Comparison of ENCODE assay signal across 1 cellular context in the genomic region with DNA sequence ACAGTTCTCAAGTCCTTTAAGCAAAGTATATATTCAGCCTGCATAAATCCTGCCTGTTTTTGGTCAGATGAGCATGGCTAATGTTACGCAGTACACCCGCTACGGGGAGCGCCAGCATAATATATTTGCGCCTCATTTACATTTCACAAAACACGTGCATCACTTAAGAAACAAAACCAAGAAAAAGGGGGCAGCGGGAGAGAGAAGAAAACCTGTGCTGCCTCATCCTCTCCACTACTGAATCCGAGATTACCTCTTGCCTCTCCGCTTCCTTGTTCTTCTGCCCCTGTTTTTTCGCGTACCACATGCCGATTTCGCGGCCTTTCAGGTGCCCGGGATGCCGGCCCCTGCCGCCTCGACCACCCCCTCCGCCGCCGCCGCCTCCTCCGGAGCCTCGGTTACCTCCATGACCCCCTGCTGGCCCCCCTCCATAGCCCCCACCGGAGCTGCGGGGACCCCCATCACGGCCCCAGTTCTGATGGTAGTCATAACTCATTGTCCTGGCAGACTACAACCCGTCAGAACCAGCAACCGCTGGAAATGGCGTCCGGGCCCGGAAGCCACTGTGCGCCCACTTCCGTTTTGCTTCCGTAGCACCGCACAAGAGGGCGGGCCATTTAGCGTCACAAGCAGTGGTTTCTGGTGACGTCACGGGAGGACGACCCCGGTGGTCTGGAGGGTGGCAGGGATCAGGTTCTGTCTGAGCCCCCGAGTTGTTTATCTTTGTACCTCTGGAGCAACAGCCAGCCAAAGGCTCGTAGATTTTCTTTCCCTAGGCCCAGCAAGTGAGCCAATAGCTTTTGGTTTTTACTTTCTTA.
TF ChIP-seq lines count a peak whose summit lies in the region.

A gene with protein sequence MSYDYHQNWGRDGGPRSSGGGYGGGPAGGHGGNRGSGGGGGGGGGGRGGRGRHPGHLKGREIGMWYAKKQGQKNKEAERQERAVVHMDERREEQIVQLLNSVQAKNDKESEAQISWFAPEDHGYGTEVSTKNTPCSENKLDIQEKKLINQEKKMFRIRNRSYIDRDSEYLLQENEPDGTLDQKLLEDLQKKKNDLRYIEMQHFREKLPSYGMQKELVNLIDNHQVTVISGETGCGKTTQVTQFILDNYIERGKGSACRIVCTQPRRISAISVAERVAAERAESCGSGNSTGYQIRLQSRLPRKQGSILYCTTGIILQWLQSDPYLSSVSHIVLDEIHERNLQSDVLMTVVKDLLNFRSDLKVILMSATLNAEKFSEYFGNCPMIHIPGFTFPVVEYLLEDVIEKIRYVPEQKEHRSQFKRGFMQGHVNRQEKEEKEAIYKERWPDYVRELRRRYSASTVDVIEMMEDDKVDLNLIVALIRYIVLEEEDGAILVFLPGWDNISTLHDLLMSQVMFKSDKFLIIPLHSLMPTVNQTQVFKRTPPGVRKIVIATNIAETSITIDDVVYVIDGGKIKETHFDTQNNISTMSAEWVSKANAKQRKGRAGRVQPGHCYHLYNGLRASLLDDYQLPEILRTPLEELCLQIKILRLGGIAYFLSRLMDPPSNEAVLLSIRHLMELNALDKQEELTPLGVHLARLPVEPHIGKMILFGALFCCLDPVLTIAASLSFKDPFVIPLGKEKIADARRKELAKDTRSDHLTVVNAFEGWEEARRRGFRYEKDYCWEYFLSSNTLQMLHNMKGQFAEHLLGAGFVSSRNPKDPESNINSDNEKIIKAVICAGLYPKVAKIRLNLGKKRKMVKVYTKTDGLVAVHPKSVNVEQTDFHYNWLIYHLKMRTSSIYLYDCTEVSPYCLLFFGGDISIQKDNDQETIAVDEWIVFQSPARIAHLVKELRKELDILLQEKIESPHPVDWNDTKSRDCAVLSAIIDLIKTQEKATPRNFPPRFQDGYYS (minus strand): TSS at position 567 of the 818 bp plus-strand sequence. CDS start 71 bp downstream, at position 496.

TF ChIP-seq in HepG2, 621 proteins besides CTCF, POLR2A, EP300 and RAD21 (continued from another document and continues in another):
- TF ChIP-seq JDP2 (CRISPR knock-in tag; IDR thresholded peaks at IDR 0.05; ENCODE audit: borderline replicate concordance) (no peak), EHMT2 (IDR thresholded peaks at IDR 0.05; ENCODE audit: borderline replicate concordance, low read depth, low read length) (no peak), ZNF446 (CRISPR knock-in tag; IDR thresholded peaks at IDR 0.05) (no peak), FOXK2 (IDR thresholded peaks at IDR 0.05) (no peak), SOX5 (CRISPR knock-in tag; IDR thresholded peaks at IDR 0.05; ENCODE audit: borderline replicate concordance) (0 out of 2 replicates have a peak, but pooled peaks have one; percentile 19), ZUFSP (CRISPR knock-in tag; IDR thresholded peaks at IDR 0.05; ENCODE audit: borderline replicate concordance) (no peak), NR2F1 (CRISPR knock-in tag; IDR thresholded peaks at IDR 0.05) (no peak), XRCC5 (optimal IDR thresholded peaks at IDR 0.05; ENCODE audit: low read length) (no peak), ZNF768 (CRISPR knock-in tag; IDR thresholded peaks at IDR 0.05) (0 out of 2 replicates have a peak, but pooled peaks have one; percentile 33), PAF1 (CRISPR knock-in tag; IDR thresholded peaks at IDR 0.05) (no peak), ZNF614 (CRISPR knock-in tag; IDR thresholded peaks at IDR 0.05; ENCODE audit: borderline replicate concordance) (no peak), JUNB (CRISPR knock-in tag; IDR thresholded peaks at IDR 0.05; ENCODE audit: borderline replicate concordance) (no peak), ZNF576 (CRISPR knock-in tag; IDR thresholded peaks at IDR 0.05) (no peak), ZNF761 (CRISPR knock-in tag; conservative IDR thresholded peaks at IDR 0.05) (peak; percentile 81; the same call in 1 of the 2 replicates), NBN (conservative IDR thresholded peaks at IDR 0.05) (no peak), NR2F2 (IDR thresholded peaks at IDR 0.05; ENCODE audit: borderline replicate concordance, low read depth) (no peak), ZNF674 (CRISPR knock-in tag; IDR thresholded peaks at IDR 0.05; ENCODE audit: low read depth) (no peak), GLMP (CRISPR knock-in tag; IDR thresholded peaks at IDR 0.05; ENCODE audit: borderline replicate concordance) (no peak), NCOA5 (CRISPR knock-in tag; IDR thresholded peaks at IDR 0.05) (no peak), ZNF207 (IDR thresholded peaks at IDR 0.05; ENCODE audit: borderline replicate concordance) (no peak), SAFB2 (CRISPR knock-in tag; IDR thresholded peaks at IDR 0.05; ENCODE audit: borderline replicate concordance, low read depth) (0 out of 2 replicates have a peak, but pooled peaks have one; percentile 32), ZNF101 (CRISPR knock-in tag; IDR thresholded peaks at IDR 0.05; ENCODE audit: borderline replicate concordance, low read depth) (no peak), ONECUT2 (CRISPR knock-in tag; IDR thresholded peaks at IDR 0.05) (no peak), ZNF746 (CRISPR knock-in tag; IDR thresholded peaks at IDR 0.05) (0 out of 2 replicates have a peak, but pooled peaks have one; percentile 36), TRIM22 (IDR thresholded peaks at IDR 0.05) (no peak), ZNF879 (CRISPR knock-in tag; IDR thresholded peaks at IDR 0.05) (no peak), CREBL2 (CRISPR knock-in tag; IDR thresholded peaks at IDR 0.05; ENCODE audit: borderline replicate concordance) (0 out of 2 replicates have a peak, but pooled peaks have one; percentile 57), NPAS2 (CRISPR knock-in tag; IDR thresholded peaks at IDR 0.05; ENCODE audit: borderline replicate concordance) (no peak), ZNF724P (CRISPR knock-in tag; IDR thresholded peaks at IDR 0.05; ENCODE audit: borderline replicate concordance) (0 out of 2 replicates have a peak, but pooled peaks have one; percentile 34), GATAD2A (CRISPR knock-in tag; IDR thresholded peaks at IDR 0.05) (peak; percentile 90), ZNF432 (CRISPR knock-in tag; IDR thresholded peaks at IDR 0.05; ENCODE audit: borderline replicate concordance) (no peak), ZBTB7B (CRISPR knock-in tag; IDR thresholded peaks at IDR 0.05) (peak; percentile 100), NR3C1 (CRISPR knock-in tag; IDR thresholded peaks at IDR 0.05) (no peak), FOXP1 (IDR thresholded peaks at IDR 0.05) (no peak), FOXP1 (CRISPR knock-in tag; IDR thresholded peaks at IDR 0.05) (no peak), ZNF484 (CRISPR knock-in tag; IDR thresholded peaks at IDR 0.05; ENCODE audit: borderline replicate concordance, low read depth) (no peak), BCL6 (CRISPR knock-in tag; IDR thresholded peaks at IDR 0.05) (no peak), ZNF550 (CRISPR knock-in tag; IDR thresholded peaks at IDR 0.05; ENCODE audit: borderline replicate concordance) (no peak), POLR2AphosphoS5 (IDR thresholded peaks at IDR 0.05; ENCODE audit: low read depth, low read length) (peak; percentile 81), ZNF615 (CRISPR knock-in tag; IDR thresholded peaks at IDR 0.05; ENCODE audit: borderline replicate concordance) (0 out of 2 replicates have a peak, but pooled peaks have one; percentile 38)
- TF ChIP-seq, protein P1, sequence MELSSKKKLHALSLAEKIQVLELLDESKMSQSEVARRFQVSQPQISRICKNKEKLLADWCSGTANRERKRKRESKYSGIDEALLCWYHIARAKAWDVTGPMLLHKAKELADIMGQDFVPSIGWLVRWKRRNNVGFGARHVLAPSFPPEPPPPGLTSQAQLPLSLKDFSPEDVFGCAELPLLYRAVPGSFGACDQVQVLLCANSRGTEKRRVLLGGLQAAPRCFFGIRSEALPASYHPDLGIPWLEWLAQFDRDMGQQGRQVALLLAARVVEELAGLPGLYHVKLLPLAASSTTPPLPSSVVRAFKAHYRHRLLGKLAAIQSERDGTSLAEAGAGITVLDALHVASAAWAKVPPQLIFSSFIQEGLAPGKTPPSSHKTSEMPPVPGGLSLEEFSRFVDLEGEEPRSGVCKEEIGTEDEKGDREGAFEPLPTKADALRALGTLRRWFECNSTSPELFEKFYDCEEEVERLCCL (CRISPR knock-in tag; IDR thresholded peaks at IDR 0.05; ENCODE audit: borderline replicate concordance), result no peak
- TF ChIP-seq, protein P2, sequence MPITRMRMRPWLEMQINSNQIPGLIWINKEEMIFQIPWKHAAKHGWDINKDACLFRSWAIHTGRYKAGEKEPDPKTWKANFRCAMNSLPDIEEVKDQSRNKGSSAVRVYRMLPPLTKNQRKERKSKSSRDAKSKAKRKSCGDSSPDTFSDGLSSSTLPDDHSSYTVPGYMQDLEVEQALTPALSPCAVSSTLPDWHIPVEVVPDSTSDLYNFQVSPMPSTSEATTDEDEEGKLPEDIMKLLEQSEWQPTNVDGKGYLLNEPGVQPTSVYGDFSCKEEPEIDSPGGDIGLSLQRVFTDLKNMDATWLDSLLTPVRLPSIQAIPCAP (CRISPR knock-in tag; IDR thresholded peaks at IDR 0.05; ENCODE audit: low read depth), result no peak
- TF ChIP-seq, protein P3, sequence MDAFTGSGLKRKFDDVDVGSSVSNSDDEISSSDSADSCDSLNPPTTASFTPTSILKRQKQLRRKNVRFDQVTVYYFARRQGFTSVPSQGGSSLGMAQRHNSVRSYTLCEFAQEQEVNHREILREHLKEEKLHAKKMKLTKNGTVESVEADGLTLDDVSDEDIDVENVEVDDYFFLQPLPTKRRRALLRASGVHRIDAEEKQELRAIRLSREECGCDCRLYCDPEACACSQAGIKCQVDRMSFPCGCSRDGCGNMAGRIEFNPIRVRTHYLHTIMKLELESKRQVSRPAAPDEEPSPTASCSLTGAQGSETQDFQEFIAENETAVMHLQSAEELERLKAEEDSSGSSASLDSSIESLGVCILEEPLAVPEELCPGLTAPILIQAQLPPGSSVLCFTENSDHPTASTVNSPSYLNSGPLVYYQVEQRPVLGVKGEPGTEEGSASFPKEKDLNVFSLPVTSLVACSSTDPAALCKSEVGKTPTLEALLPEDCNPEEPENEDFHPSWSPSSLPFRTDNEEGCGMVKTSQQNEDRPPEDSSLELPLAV (CRISPR knock-in tag; conservative IDR thresholded peaks at IDR 0.05; ENCODE audit: low read depth), result no peak
- TF ChIP-seq, protein P4, sequence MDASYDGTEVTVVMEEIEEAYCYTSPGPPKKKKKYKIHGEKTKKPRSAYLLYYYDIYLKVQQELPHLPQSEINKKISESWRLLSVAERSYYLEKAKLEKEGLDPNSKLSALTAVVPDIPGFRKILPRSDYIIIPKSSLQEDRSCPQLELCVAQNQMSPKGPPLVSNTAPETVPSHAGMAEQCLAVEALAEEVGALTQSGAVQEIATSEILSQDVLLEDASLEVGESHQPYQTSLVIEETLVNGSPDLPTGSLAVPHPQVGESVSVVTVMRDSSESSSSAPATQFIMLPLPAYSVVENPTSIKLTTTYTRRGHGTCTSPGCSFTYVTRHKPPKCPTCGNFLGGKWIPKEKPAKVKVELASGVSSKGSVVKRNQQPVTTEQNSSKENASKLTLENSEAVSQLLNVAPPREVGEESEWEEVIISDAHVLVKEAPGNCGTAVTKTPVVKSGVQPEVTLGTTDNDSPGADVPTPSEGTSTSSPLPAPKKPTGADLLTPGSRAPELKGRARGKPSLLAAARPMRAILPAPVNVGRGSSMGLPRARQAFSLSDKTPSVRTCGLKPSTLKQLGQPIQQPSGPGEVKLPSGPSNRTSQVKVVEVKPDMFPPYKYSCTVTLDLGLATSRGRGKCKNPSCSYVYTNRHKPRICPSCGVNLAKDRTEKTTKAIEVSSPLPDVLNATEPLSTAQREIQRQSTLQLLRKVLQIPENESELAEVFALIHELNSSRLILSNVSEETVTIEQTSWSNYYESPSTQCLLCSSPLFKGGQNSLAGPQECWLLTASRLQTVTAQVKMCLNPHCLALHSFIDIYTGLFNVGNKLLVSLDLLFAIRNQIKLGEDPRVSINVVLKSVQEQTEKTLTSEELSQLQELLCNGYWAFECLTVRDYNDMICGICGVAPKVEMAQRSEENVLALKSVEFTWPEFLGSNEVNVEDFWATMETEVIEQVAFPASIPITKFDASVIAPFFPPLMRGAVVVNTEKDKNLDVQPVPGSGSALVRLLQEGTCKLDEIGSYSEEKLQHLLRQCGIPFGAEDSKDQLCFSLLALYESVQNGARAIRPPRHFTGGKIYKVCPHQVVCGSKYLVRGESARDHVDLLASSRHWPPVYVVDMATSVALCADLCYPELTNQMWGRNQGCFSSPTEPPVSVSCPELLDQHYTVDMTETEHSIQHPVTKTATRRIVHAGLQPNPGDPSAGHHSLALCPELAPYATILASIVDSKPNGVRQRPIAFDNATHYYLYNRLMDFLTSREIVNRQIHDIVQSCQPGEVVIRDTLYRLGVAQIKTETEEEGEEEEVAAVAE (CRISPR knock-in tag; IDR thresholded peaks at IDR 0.05; ENCODE audit: borderline replicate concordance), result no peak
